In genomic region chr5:116272281-116272941, GRCh38 we compare ENCODE assay signal across 14 cellular contexts.
DNase-seq lines count a peak whose midpoint lies in the region; ATAC-seq, FAIRE-seq and TF ChIP-seq lines count a peak whose summit lies in the region.
"Had no signal": no experiment of that assay in that cellular context is flagged by ENCODE, and none has a peak within 500 bp of the region (broad histone marks: within the 10 kb centered on the region; RNA-seq: fewer than 3 reads in every experiment).

No MANE protein-coding gene starts in this region.

- H3K4me3 ChIP-seq in choroid plexus epithelial cell (ENCODE audit: low read depth, low read length) (no peak overlapping the region), neutrophil (ENCODE audit: low read depth in 1 of 2, low read length in 1 of 2) (no peak overlapping the region), suprapubic skin (no peak overlapping the region)

- no peak for TF ChIP-seq POLR2A in suprapubic skin (IDR thresholded peaks at IDR 0.05)

- FAIRE-seq in frontal cortex (lab: Jason Lieb, UNC): no peak
- FAIRE-seq: endothelial cell of umbilical vein, H1, islet of Langerhans had no signal

- TF ChIP-seq EP300 in suprapubic skin (IDR thresholded peaks at IDR 0.05): no peak

- H3K9me3 ChIP-seq in neutrophil (peaks cover 10% of the 10 kb centered on the region), suprapubic skin (peaks cover 10% of the 10 kb centered on the region)

- H3K27ac ChIP-seq in neutrophil: peak overlapping the region; percentile 68
- H3K27ac ChIP-seq in suprapubic skin: no peak overlapping the region

- DNase-seq in GM04503 (ENCODE audit: low read depth) (peak; percentile 49), HT-29 (ENCODE audit: low spot score) (peak; percentile 16), choroid plexus epithelial cell (ENCODE audit: low read depth) (peak; percentile 64), superior temporal gyrus (ENCODE audit: extremely low spot score) (no peak), suprapubic skin (ENCODE audit: low spot score in 2 of 2) (no peak), frontal cortex (ENCODE audit: low spot score in 2 of 2) (no peak)
- DNase-seq: DMS79; NCI-H2227 treated with DMSO at 0.1 percent for 48 hours; stimulated activated CD4-positive, alpha-beta T cell treated with anti-CD3 and anti-CD28 coated beads, Interleukin-15, amount 100 ng/mL, for 24 hours had no signal

- TF ChIP-seq CTCF in choroid plexus epithelial cell (conservative IDR thresholded peaks at IDR 0.05; ENCODE audit: low read depth, low read length) (peak; percentile 36), neutrophil (IDR thresholded peaks at IDR 0.05) (no peak), suprapubic skin (IDR thresholded peaks at IDR 0.05) (no peak)

- H3K27me3 ChIP-seq in neutrophil (no peaks in the 10 kb centered on the region), suprapubic skin (no peaks in the 10 kb centered on the region)

- H3K36me3 ChIP-seq in neutrophil: no peaks in the 10 kb centered on the region
- H3K36me3 ChIP-seq in suprapubic skin: no peaks in the 10 kb centered on the region

- 67% methylated on average over 5 of the region's 5 CpGs for WGBS in suprapubic skin

- ATAC-seq in HG03342 (IDR thresholded peaks at IDR 0.05; ENCODE audit: unreplicated experiment): no peak

- H3K4me1 ChIP-seq in neutrophil (ENCODE audit: control insufficient read depth in 1 of 2, insufficient read depth in 1 of 2, low read depth in 1 of 2, low read length in 1 of 2): peaks cover 6 to 17% of the 10 kb centered on the region in 2 experiments
- no peaks in the 10 kb centered on the region for H3K4me1 ChIP-seq in suprapubic skin

Comparison
In these comparisons a context has a peak if more than half of its experiments do, and no peak if none do; other contexts are left out.
1. DNase-seq: peak in GM04503 (single experiment), HT-29 (single experiment) and choroid plexus epithelial cell (single experiment); none in superior temporal gyrus (single experiment), suprapubic skin (0 of 2) and frontal cortex (0 of 2).